13 cellular contexts compared by ENCODE assay signal in genomic region chr9:123364241-123364824, GRCh38. TPM values are rescaled to one million over a fixed set of nuclear protein-coding genes. Genes with fewer than 3 reads are reported as not detected.
A peak's percentile ranks its signal among the peaks of the same experiment; 100 is the strongest.
DNase-seq lines count a peak whose midpoint lies in the region; ATAC-seq, FAIRE-seq and TF ChIP-seq lines count a peak whose summit lies in the region.
"Had no signal": no experiment of that assay in that cellular context is flagged by ENCODE, and none has a peak within 500 bp of the region (broad histone marks: within the 10 kb centered on the region; RNA-seq: fewer than 3 reads in every experiment).

No MANE protein-coding gene starts in this region.

- no peaks in the 10 kb centered on the region for H3K23me2 ChIP-seq in H1 (ENCODE audit: low read depth, low read length)

- H3K4me1 ChIP-seq in heart right ventricle (peaks cover 0 to 9% (median 0%) of the 10 kb centered on the region in 9 donors), left ventricle myocardium inferior (peaks cover 6% of the 10 kb centered on the region), H1 (replicated peaks in 1 of 4; ENCODE audit: control insufficient read depth in 3 of 4, insufficient read depth in 4 of 4, low read length in 3 of 4) (peaks cover 7 to 40% (median 26%) of the 10 kb centered on the region in 4 experiments), prostate gland (replicated peaks) (no peaks in the 10 kb centered on the region), suprapubic skin (peaks cover 4% of the 10 kb centered on the region)

- CTCF ChIA-PET in H1 (lab: Charles Lee; ENCODE audit: partially characterized antibody) = interaction anchor here (3.3 to 22.0 kb wide), 3 partner anchors 10 to 24 kb away, joined by 15 to 668 read pairs (median 44); partner anchors contain the start of gene CRB2

- H3K27me3 ChIP-seq in heart right ventricle (peaks cover 0 to 39% (median 19%) of the 10 kb centered on the region in 7 donors), left ventricle myocardium inferior (ENCODE audit: low read depth) (peaks cover 77% of the 10 kb centered on the region), H1 (replicated peaks in 1 of 4; ENCODE audit: control insufficient read depth in 3 of 4, extremely low read depth in 1 of 4, insufficient read depth in 3 of 4, low read length in 3 of 4) (peaks cover 0 to 3% (median 0%) of the 10 kb centered on the region in 4 experiments; a peak in 2 of 7 replicates), prostate gland (replicated peaks; ENCODE audit: insufficient read depth) (no peaks in the 10 kb centered on the region), suprapubic skin (peaks cover 49% of the 10 kb centered on the region)
- H3K27me3 ChIP-seq: upper lobe of left lung had no signal

- H2AK5ac ChIP-seq in H1 (ENCODE audit: low read depth, low read length) = no peak overlapping the region

- H3K4me2 ChIP-seq in H1 (ENCODE audit: insufficient read depth in 1 of 2, low read depth in 2 of 2, low read length in 2 of 2) = no peak overlapping the region

- H3K4me3 ChIP-seq in heart right ventricle = no peak overlapping the region
- no peak overlapping the region for H3K4me3 ChIP-seq in left ventricle myocardium inferior
- H3K4me3 ChIP-seq in H1 (ENCODE audit: extremely low read depth in 1 of 4, insufficient read depth in 2 of 4, low read depth in 3 of 4, low read length in 4 of 4) = no peak overlapping the region
- no peak overlapping the region for H3K4me3 ChIP-seq in prostate gland
- no peak overlapping the region for H3K4me3 ChIP-seq in suprapubic skin
- H3K4me3 ChIP-seq: upper lobe of left lung had no signal

- H3K27ac ChIP-seq in heart right ventricle (no peak overlapping the region), left ventricle myocardium inferior (replicated peaks) (no peak overlapping the region), H1 (ENCODE audit: low read depth, low read length) (no peak overlapping the region), prostate gland (no peak overlapping the region), suprapubic skin (no peak overlapping the region)
- H3K27ac ChIP-seq: neutrophil, upper lobe of left lung had no signal

- H2BK12ac ChIP-seq in H1 (ENCODE audit: low read depth, low read length) = no peak overlapping the region

- H3K23ac ChIP-seq in H1 (ENCODE audit: insufficient read length) = no peak overlapping the region

- H2AFZ ChIP-seq in H1 (ENCODE audit: low read length) = no peak overlapping the region

- H3K18ac ChIP-seq in H1 (ENCODE audit: extremely low read depth, low read length) = no peak overlapping the region

- no peak overlapping the region for H2BK120ac ChIP-seq in H1 (replicated peaks; ENCODE audit: low read depth, low read length)

- H4K8ac ChIP-seq in H1 (ENCODE audit: extremely low read depth, insufficient read depth, low read length) = 0 out of 2 replicates have a peak overlapping the region, but pooled peaks have one; percentile 28

- peaks cover 0 to 6% of the 10 kb centered on the region in 2 experiments for H4K20me1 ChIP-seq in H1 (replicated peaks in 1 of 2; ENCODE audit: control insufficient read depth in 1 of 2, insufficient read depth in 2 of 2, low read length in 2 of 2)

- no peak for TF ChIP-seq RAD21 in H1 (IDR thresholded peaks at IDR 0.05 in 1 of 2, conservative IDR thresholded peaks at IDR 0.05 in 1 of 2; ENCODE audit: low read depth in 2 of 2, low read length in 2 of 2)

- no peak overlapping the region for H2BK5ac ChIP-seq in H1 (ENCODE audit: low read depth, low read length)

- H2BK15ac ChIP-seq in H1 (ENCODE audit: low read length) = no peak overlapping the region

- ATAC-seq in heart right ventricle (peak in 5 of 8 donors; percentile 9 to 35 (median 30)), HG03025 (IDR thresholded peaks at IDR 0.05; ENCODE audit: low FRiP score, unreplicated experiment) (no peak)
- ATAC-seq: activated CD4-positive, alpha-beta T cell treated with anti-CD3 and anti-CD28 coated beads for 36 hours had no signal

- no peak overlapping the region for H4K5ac ChIP-seq in H1 (ENCODE audit: insufficient read length, low read depth, low read length)

- no peak for FAIRE-seq in H1 (lab: Jason Lieb, UNC)

- POLR2A ChIA-PET in H1 (lab: Charles Lee; ENCODE audit: partially characterized antibody) = interaction anchor here (0.7 to 2.8 kb wide), 3 partner anchors 8 to 24 kb away, joined by 3 to 7 read pairs (median 3); partner anchors contain the start of gene CRB2

- TF ChIP-seq POLR2A in H1 (IDR thresholded peaks at IDR 0.05; ENCODE audit: control extremely low read depth in 1 of 2, low read depth in 2 of 2, low read length in 2 of 2) (no peak), prostate gland (IDR thresholded peaks at IDR 0.05) (no peak), suprapubic skin (IDR thresholded peaks at IDR 0.05) (no peak)

- DNase-seq in heart right ventricle (no peak), left ventricle myocardium inferior (no peak), H1 (ENCODE audit: low read depth in 1 of 2, low spot score in 2 of 2) (no peak), midbrain (lab: John Stamatoyannopoulos, UW) (peak; percentile 67), prostate gland (ENCODE audit: low spot score) (no peak), DMS 273 (lab: John Stamatoyannopoulos, UW; ENCODE audit: unreplicated experiment) (no peak), suprapubic skin (ENCODE audit: low spot score in 2 of 2) (no peak)
- DNase-seq: activated CD4-positive, alpha-beta T cell treated with anti-CD3 and anti-CD28 coated beads for 36 hours; GDM1; Kasumi-1; upper lobe of left lung had no signal

- H3K56ac ChIP-seq in H1 (replicated peaks; ENCODE audit: insufficient read length, low read depth, low read length) = no peak overlapping the region

- WGBS in heart right ventricle, 2 donors = 59 to 68% methylated on average over 11 of the region's 11 CpGs
- 85% methylated on average over 10 of the region's 11 CpGs; no CpG with 5 or more reads in 1 of the 2 experiments for WGBS in H1 (ENCODE audit: extremely low coverage in 1 of 2, insufficient coverage in 1 of 2, insufficient read length in 1 of 2, insufficient replicate concordance in 2 of 2, low coverage in 1 of 2, low lambda C conversion rate in 2 of 2, missing lambda C conversion rate in 1 of 2), 2 experiments
- WGBS in prostate gland = 78% methylated on average over 11 of the region's 11 CpGs
- WGBS in suprapubic skin = 54% methylated on average over 11 of the region's 11 CpGs

- no peak overlapping the region for H4K91ac ChIP-seq in H1 (replicated peaks; ENCODE audit: insufficient read length, low read length)

- H3K14ac ChIP-seq in H1 (ENCODE audit: insufficient read length) = no peak overlapping the region

- H3K9me3 ChIP-seq in heart right ventricle (no peaks in the 10 kb centered on the region), left ventricle myocardium inferior (replicated peaks) (no peaks in the 10 kb centered on the region), H1 (ENCODE audit: insufficient read depth in 2 of 2, low read depth in 1 of 2, low read length in 1 of 2) (no peaks in the 10 kb centered on the region), prostate gland (no peaks in the 10 kb centered on the region), suprapubic skin (no peaks in the 10 kb centered on the region)
- H3K9me3 ChIP-seq: neutrophil, upper lobe of left lung had no signal

- no peak for TF ChIP-seq CTCF in heart right ventricle (IDR thresholded peaks at IDR 0.05)
- no peak for TF ChIP-seq CTCF in left ventricle myocardium inferior (IDR thresholded peaks at IDR 0.05; ENCODE audit: borderline replicate concordance)
- TF ChIP-seq CTCF in H1 (IDR thresholded peaks at IDR 0.05; ENCODE audit: control extremely low read depth in 1 of 3, insufficient read depth in 1 of 3, low read depth in 1 of 3, low read length in 3 of 3) = no peak
- TF ChIP-seq CTCF in prostate gland (IDR thresholded peaks at IDR 0.05) = no peak
- no peak for TF ChIP-seq CTCF in suprapubic skin (IDR thresholded peaks at IDR 0.05)

- no peaks in the 10 kb centered on the region for H3K79me2 ChIP-seq in H1 (ENCODE audit: control insufficient read depth in 1 of 2, insufficient read depth in 2 of 2, low read length in 2 of 2)

- TF ChIP-seq EP300 in H1 (IDR thresholded peaks at IDR 0.05; ENCODE audit: borderline replicate concordance in 1 of 2, low read depth in 2 of 2, low read length in 2 of 2) (no peak), suprapubic skin (IDR thresholded peaks at IDR 0.05) (no peak)

- no peak overlapping the region for H3K9ac ChIP-seq in H1 (replicated peaks in 1 of 4; ENCODE audit: extremely low read depth in 1 of 4, low read depth in 3 of 4, low read length in 3 of 4)

- no peaks in the 10 kb centered on the region for H3K36me3 ChIP-seq in heart right ventricle
- H3K36me3 ChIP-seq in left ventricle myocardium inferior = no peaks in the 10 kb centered on the region
- no peaks in the 10 kb centered on the region for H3K36me3 ChIP-seq in H1 (ENCODE audit: control insufficient read depth in 2 of 4, insufficient read depth in 4 of 4, low read length in 3 of 4)
- H3K36me3 ChIP-seq in prostate gland = no peaks in the 10 kb centered on the region
- H3K36me3 ChIP-seq in suprapubic skin = no peaks in the 10 kb centered on the region
- H3K36me3 ChIP-seq: neutrophil, upper lobe of left lung had no signal

- intact Hi-C loops in heart right ventricle (cut with DNase I) (no loop called here), left ventricle myocardium inferior (cut with micrococcal nuclease) (no loop called here), prostate gland (cut with DNase I) (no loop called here)

- H3K4ac ChIP-seq in H1 (replicated peaks; ENCODE audit: insufficient read length, low read depth, low read length) = no peak overlapping the region

- H3K79me1 ChIP-seq in H1 (ENCODE audit: low read depth, low read length) = no peaks in the 10 kb centered on the region

- H2BK20ac ChIP-seq in H1 (ENCODE audit: low read length) = no peak overlapping the region

TF ChIP-seq in H1, 55 proteins besides CTCF, POLR2A, EP300 and RAD21 (continues in another document):
- TF ChIP-seq EGR1 (IDR thresholded peaks at IDR 0.05; ENCODE audit: borderline replicate concordance, low read depth, low read length) = no peak
- TF ChIP-seq BACH1 (IDR thresholded peaks at IDR 0.05; ENCODE audit: low read length) = no peak
- TF ChIP-seq EZH2 (IDR thresholded peaks at IDR 0.05; ENCODE audit: low read depth, low read length, severe bottlenecking) = no peak
- TF ChIP-seq KDM5A (IDR thresholded peaks at IDR 0.05; ENCODE audit: low read length) = no peak

RNA-seq across cellular contexts. Expression of gene CRB2, which starts 8.3 kb away (rescaled TPM):
- total RNA-seq in heart right ventricle (under 1 TPM in 2 of 10 donors, not detected in 8; 0.09 to 0.24 TPM), left ventricle myocardium inferior (not detected), prostate gland (1 to 10 TPM in 1 of 2 donors, not detected in 1; 1.7 TPM), suprapubic skin (not detected)
- polyA plus RNA-seq in heart right ventricle (under 1 TPM in 1 of 2 donors, not detected in 1; 0.01 TPM), H1 (2011; rRNA removed) (4.0 and 6.9 TPM in 2 replicates)
- 8.4 and 10.3 TPM in 2 replicates for total RNA-seq in H1 (2021; fragmentation: NEBNext Ultra II Directional; extraction: Animal tissue kit (Norgen Biotek cat#: 25700))
- 4.8 TPM for polyA plus RNA-seq in H1 (2011; cell fraction: cytosol; rRNA removed)
- 21.4 TPM for polyA plus RNA-seq in H1 (2011; cell fraction: nucleus; rRNA removed)
- 5.1 to 11.2 TPM (median 9.5 TPM) in 4 replicates for polyA plus RNA-seq in H1 (2012, experiment 1 of 2)
- 6.3 TPM for polyA plus RNA-seq in H1 (2012, experiment 2 of 2)
- 3.3 TPM for polyA plus RNA-seq in H1 (2013, experiment 1 of 2)
- 3.0 TPM for polyA plus RNA-seq in H1 (2013, experiment 2 of 2)
- polyA minus RNA-seq in H1 (2011; rRNA and poly(A)+ RNA removed) = 8.8 and 10.1 TPM in 2 replicates
- 17.2 TPM for polyA minus RNA-seq in H1 (2011; cell fraction: cytosol; rRNA and poly(A)+ RNA removed)
- 19.0 TPM for polyA minus RNA-seq in H1 (2011; cell fraction: nucleus; rRNA and poly(A)+ RNA removed)
- total RNA-seq: activated CD4-positive, alpha-beta T cell treated with anti-CD3 and anti-CD28 coated beads for 36 hours had no signal
